In the genomic region with DNA sequence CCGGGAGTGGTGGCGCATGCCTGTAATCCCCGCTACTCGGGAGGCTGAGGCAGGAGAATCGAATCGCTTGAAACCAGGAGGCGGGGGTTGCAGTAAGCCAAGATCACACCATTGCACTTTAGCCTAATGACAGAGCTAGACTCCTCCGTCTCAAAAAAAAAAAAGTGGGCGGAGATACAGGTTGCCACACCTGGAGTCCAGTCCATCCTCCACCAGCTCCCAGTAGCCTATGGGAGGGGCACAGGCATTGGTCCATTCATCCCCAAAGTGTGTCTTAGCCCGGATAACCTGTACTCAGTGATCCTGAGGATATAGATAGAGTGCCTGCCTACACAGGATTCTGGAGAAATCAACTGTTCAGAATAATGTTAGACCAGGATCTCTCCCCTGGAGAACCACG, we compare ENCODE assay signal across 27 cellular contexts. TPM values are rescaled to one million over a fixed set of nuclear protein-coding genes. Genes with fewer than 3 reads are reported as not detected.
DNase-seq lines count a peak whose midpoint lies in the region; ATAC-seq, FAIRE-seq and TF ChIP-seq lines count a peak whose summit lies in the region.
"Had no signal": no experiment of that assay in that cellular context is flagged by ENCODE, and none has a peak within 500 bp of the region (broad histone marks: within the 10 kb centered on the region; RNA-seq: fewer than 3 reads in every experiment).

No MANE protein-coding gene starts in this region.

- H3K27ac ChIP-seq in HepG2 (ENCODE audit: extremely low read length, insufficient read depth, low read length) (no peak overlapping the region), right lobe of liver (no peak overlapping the region), neuronal stem cell (replicated peaks; ENCODE audit: low read length) (no peak overlapping the region)
- H3K27ac ChIP-seq: BLaER1 treated with 17β-estradiol and CSF1 and Interleukin-3, amounts not matched to agents 10 nM and 100 nM; HL-60 had no signal

- no peak for FAIRE-seq in HepG2 (lab: Jason Lieb, UNC)
- FAIRE-seq: GM12878 had no signal

- peaks cover 8% of the 10 kb centered on the region for H3K36me3 Mint-ChIP-seq in dendritic cell treated with granulocyte-macrophage colony-stimulating factor and Interleukin-4, amounts not matched to agents 40 ng/mL and 50 ng/mL, for 4 days (ENCODE audit: low read depth)
- peaks cover 6 to 7% of the 10 kb centered on the region in 2 donors for H3K36me3 Mint-ChIP-seq in activated naive CD4-positive, alpha-beta T cell treated with anti-CD3 and anti-CD28 coated beads, Interleukin-2, amount 50 U/mL, for 72 hours
- no peaks in the 10 kb centered on the region for H3K36me3 Mint-ChIP-seq in WTC11

- H3K4me2 ChIP-seq in HepG2 (ENCODE audit: low read depth, low read length) (no peak overlapping the region), neuronal stem cell (ENCODE audit: insufficient read depth, low read length, poor library complexity, severe bottlenecking) (no peak overlapping the region)
- H3K4me2 ChIP-seq: BLaER1 treated with 17β-estradiol and CSF1 and Interleukin-3, amounts not matched to agents 10 nM and 100 nM had no signal

- H3K79me1 ChIP-seq in neuronal stem cell (ENCODE audit: low read depth, low read length) = peaks cover 4% of the 10 kb centered on the region

- no peak overlapping the region for H3K18ac ChIP-seq in neuronal stem cell (ENCODE audit: low read length)

- H4K91ac ChIP-seq in neuronal stem cell (ENCODE audit: low read depth, low read length, poor library complexity) = no peak overlapping the region

- H3K9ac ChIP-seq in HepG2 (ENCODE audit: insufficient read depth, low read depth, low read length) = no peak overlapping the region
- H3K9ac ChIP-seq in neuronal stem cell (ENCODE audit: low read depth, low read length, poor library complexity) = no peak overlapping the region
- H3K9ac ChIP-seq: BLaER1 treated with 17β-estradiol and CSF1 and Interleukin-3, amounts not matched to agents 10 nM and 100 nM had no signal

- peaks cover 9% of the 10 kb centered on the region for H3K79me2 ChIP-seq in HepG2 (ENCODE audit: insufficient read depth, low read length)

- H2BK5ac ChIP-seq in neuronal stem cell (ENCODE audit: low read length) = no peak overlapping the region

- H2BK120ac ChIP-seq in neuronal stem cell (ENCODE audit: low read depth, low read length) = no peak overlapping the region

- ATAC-seq in HepG2 (no peak), right lobe of liver (no peak), WTC11 (no peak)
- ATAC-seq in activated naive CD4-positive, alpha-beta T cell treated with anti-CD3 and anti-CD28 coated beads, Interleukin-2, amount 50 U/mL, for 72 hours = no peak
- ATAC-seq: GM12878 had no signal

- peaks cover 47% of the 10 kb centered on the region for H3K4me1 ChIP-seq in HepG2 (ENCODE audit: insufficient read depth, low read length)
- peaks cover 0 to 6% (median 0%) of the 10 kb centered on the region in 4 donors for H3K4me1 ChIP-seq in right lobe of liver
- peaks cover under 1% of the 10 kb centered on the region in 2 donors for H3K4me1 ChIP-seq in neuronal stem cell (ENCODE audit: control insufficient read depth in 2 of 2, insufficient read depth in 1 of 2, low read depth in 1 of 2, low read length in 2 of 2)

- H3K14ac ChIP-seq in neuronal stem cell (ENCODE audit: low read length) = no peak overlapping the region

- H4K8ac ChIP-seq in neuronal stem cell (ENCODE audit: low read depth, low read length) = no peak overlapping the region

- BruUV-seq in HepG2 (replicated peaks; lab: Mats Ljungman, UMichigan) = no TSS peak

- H3K4me1 Mint-ChIP-seq in dendritic cell treated with granulocyte-macrophage colony-stimulating factor and Interleukin-4, amounts not matched to agents 40 ng/mL and 50 ng/mL, for 4 days (ENCODE audit: low read depth) = peaks cover 36% of the 10 kb centered on the region
- 0 out of 2 replicates have a peak, but pooled peaks cover under 1% of the 10 kb centered on the region for H3K4me1 Mint-ChIP-seq in WTC11

- H2BK15ac ChIP-seq in neuronal stem cell (ENCODE audit: low read length) = no peak overlapping the region

- WGBS in HepG2 (ENCODE audit: low lambda C conversion rate) = 65% methylated on average over 11 of the region's 11 CpGs
- WGBS in right lobe of liver (ENCODE audit: insufficient coverage, low coverage, low lambda C conversion rate, missing lambda C conversion rate) = 69% methylated on average over 6 of the region's 11 CpGs
- no CpG with 5 or more reads among the region's 11 CpGs for WGBS in neuronal stem cell (ENCODE audit: extremely low coverage in 2 of 2, insufficient read length in 2 of 2, insufficient replicate concordance in 1 of 2), 2 donors

- H3K4ac ChIP-seq in neuronal stem cell (ENCODE audit: low read length) = no peak overlapping the region

- H2AFZ ChIP-seq in HepG2 (ENCODE audit: low read length) (no peak overlapping the region), neuronal stem cell (ENCODE audit: low read length) (no peak overlapping the region)

- TF ChIP-seq POLR2A in HepG2 (IDR thresholded peaks at IDR 0.05; ENCODE audit: insufficient read depth in 1 of 2, low read depth in 2 of 2, low read length in 2 of 2) (no peak), right lobe of liver (IDR thresholded peaks at IDR 0.05) (no peak)

- TF ChIP-seq CTCF in HepG2 (CRISPR knock-in tag; IDR thresholded peaks at IDR 0.05) = no peak
- no peak for TF ChIP-seq CTCF in right lobe of liver (IDR thresholded peaks at IDR 0.05)
- no peak for TF ChIP-seq CTCF in WTC11 (IDR thresholded peaks at IDR 0.05)

- H3K27me3 Mint-ChIP-seq in dendritic cell treated with granulocyte-macrophage colony-stimulating factor and Interleukin-4, amounts not matched to agents 40 ng/mL and 50 ng/mL, for 4 days = no peaks in the 10 kb centered on the region
- H3K27me3 Mint-ChIP-seq in WTC11 (ENCODE audit: low read depth) = no peaks in the 10 kb centered on the region
- H3K27me3 Mint-ChIP-seq: CD4-positive, alpha-beta T cell had no signal

- no peak overlapping the region for H2BK12ac ChIP-seq in neuronal stem cell (ENCODE audit: low read length)

- no peak overlapping the region for H3K4me3 Mint-ChIP-seq in dendritic cell treated with granulocyte-macrophage colony-stimulating factor and Interleukin-4, amounts not matched to agents 40 ng/mL and 50 ng/mL, for 4 days
- no peak overlapping the region for H3K4me3 Mint-ChIP-seq in WTC11
- H3K4me3 Mint-ChIP-seq: CD4-positive, alpha-beta T cell had no signal

- DNase-seq in HepG2 (ENCODE audit: low spot score) (no peak), right lobe of liver (no peak), neuronal stem cell (ENCODE audit: low spot score) (no peak), WTC11 (ENCODE audit: low spot score) (no peak), NCI-H69 (lab: John Stamatoyannopoulos, UW) (no peak)
- no peak for DNase-seq in activated CD4-positive, CD25-positive, alpha-beta regulatory T cell (lab: John Stamatoyannopoulos, UW)
- no peak for DNase-seq in activated naive CD4-positive, alpha-beta T cell treated with anti-CD3 and anti-CD28 coated beads, Interleukin-2, amount 50 U/mL, for 72 hours (ENCODE audit: low spot score in 2 of 2)
- DNase-seq: 8988T; AML-193; CD4-positive, alpha-beta T cell; COR-L47; DMS 273 treated with DMSO at 0.1 percent for 48 hours; DMS79; EL; GDM1; GOT3; KG1; MG63; NCI-H2029 treated with DMSO at 0.1 percent for 48 hours; NCI-H446 treated with DMSO at 0.1 percent for 48 hours; NCI-H526; RPMI8226; SHP77 treated with DMSO at 0.1 percent for 48 hours had no signal

- CTCF ChIA-PET in HepG2 (lab: Yijun Ruan, JAX; ENCODE audit: low intra/inter-chr PET ratio, low total read pairs) (no interaction called here), WTC11 (lab: Charles Lee) (interaction anchor here (0.5 to 1.3 kb wide), 2 partner anchors 39 to 141 kb away, joined by 3 to 4 read pairs; no protein-coding TSS in a partner anchor)

- H3K36me3 ChIP-seq in HepG2 (replicated peaks in 1 of 2; ENCODE audit: control insufficient read depth in 1 of 2, insufficient read depth in 2 of 2, low read length in 2 of 2) (no peaks in the 10 kb centered on the region), right lobe of liver (no peaks in the 10 kb centered on the region), neuronal stem cell (replicated peaks in 1 of 2; ENCODE audit: control insufficient read depth in 2 of 2, insufficient read depth in 2 of 2, low read length in 2 of 2) (no peaks in the 10 kb centered on the region)
- H3K36me3 ChIP-seq: BLaER1 treated with 17β-estradiol and CSF1 and Interleukin-3, amounts not matched to agents 10 nM and 100 nM; MG63 had no signal

- H3K4me3 ChIP-seq in HepG2 (replicated peaks in 1 of 3; ENCODE audit: insufficient read depth in 1 of 3, low read depth in 2 of 3, low read length in 3 of 3) (no peak overlapping the region), right lobe of liver (no peak overlapping the region), neuronal stem cell (ENCODE audit: low read length in 2 of 2) (no peak overlapping the region)
- H3K4me3 ChIP-seq: BLaER1 treated with 17β-estradiol and CSF1 and Interleukin-3, amounts not matched to agents 10 nM and 100 nM; GM12878; MG63 had no signal

- no peaks in the 10 kb centered on the region for H4K20me1 ChIP-seq in HepG2 (ENCODE audit: insufficient read depth, low read length)

- H3K9me3 ChIP-seq in HepG2 (ENCODE audit: low read length) (no peaks in the 10 kb centered on the region), right lobe of liver (no peaks in the 10 kb centered on the region), neuronal stem cell (replicated peaks in 1 of 2; ENCODE audit: control insufficient read depth in 2 of 2, insufficient read depth in 1 of 2, low read depth in 1 of 2, low read length in 2 of 2) (no peaks in the 10 kb centered on the region)
- H3K9me3 ChIP-seq: BLaER1 treated with 17β-estradiol and CSF1 and Interleukin-3, amounts not matched to agents 10 nM and 100 nM; MG63 had no signal

- intact Hi-C loops in HepG2 (cut with micrococcal nuclease; ENCODE audit: unreplicated experiment) = no loop called here
- intact Hi-C loops in right lobe of liver (cut with DNase I) = loop anchor here in 1 of 2 donors (5.0 kb wide), 1 partner anchor 112 kb away; no protein-coding TSS in a partner anchor
- intact Hi-C loops in dendritic cell treated with granulocyte-macrophage colony-stimulating factor and Interleukin-4, amounts not matched to agents 40 ng/mL and 50 ng/mL, for 4 days (cut with micrococcal nuclease) = no loop called here

- TF ChIP-seq RAD21 in HepG2 (CRISPR knock-in tag; IDR thresholded peaks at IDR 0.05) = no peak

- H3K23ac ChIP-seq in neuronal stem cell (ENCODE audit: low read depth, low read length, poor library complexity) = no peak overlapping the region

- no peak for TF ChIP-seq EP300 in HepG2 (IDR thresholded peaks at IDR 0.05; ENCODE audit: low read depth in 2 of 2, low read length in 2 of 2)
- no peak for TF ChIP-seq EP300 in HepG2 (CRISPR knock-in tag; IDR thresholded peaks at IDR 0.05; ENCODE audit: borderline replicate concordance)

- peak overlapping the region; percentile 93 for H2AK5ac ChIP-seq in neuronal stem cell (ENCODE audit: low read depth, low read length)

- POLR2A ChIA-PET in HepG2 (lab: Yijun Ruan, JAX) (no interaction called here), WTC11 (lab: Charles Lee) (no interaction called here)

- H3K27ac Mint-ChIP-seq in dendritic cell treated with granulocyte-macrophage colony-stimulating factor and Interleukin-4, amounts not matched to agents 40 ng/mL and 50 ng/mL, for 4 days = peak overlapping the region; percentile 32
- no peak overlapping the region for H3K27ac Mint-ChIP-seq in activated naive CD4-positive, alpha-beta T cell treated with anti-CD3 and anti-CD28 coated beads, Interleukin-2, amount 50 U/mL, for 72 hours
- H3K27ac Mint-ChIP-seq in WTC11 = no peak overlapping the region
- H3K27ac Mint-ChIP-seq: CD4-positive, alpha-beta T cell had no signal

- no peaks in the 10 kb centered on the region for H3K9me3 Mint-ChIP-seq in dendritic cell treated with granulocyte-macrophage colony-stimulating factor and Interleukin-4, amounts not matched to agents 40 ng/mL and 50 ng/mL, for 4 days
- no peaks in the 10 kb centered on the region for H3K9me3 Mint-ChIP-seq in activated naive CD4-positive, alpha-beta T cell treated with anti-CD3 and anti-CD28 coated beads, Interleukin-2, amount 50 U/mL, for 72 hours
- H3K9me3 Mint-ChIP-seq in WTC11 = no peaks in the 10 kb centered on the region
- H3K9me3 Mint-ChIP-seq: CD4-positive, alpha-beta T cell had no signal

- in situ Hi-C loops in HepG2 (cut with HindIII; ENCODE audit: extremely low pct_ligation_motif_present, low pct_unique_long_range_greater_than_20kb) = no loop called here

- H3K27me3 ChIP-seq in HepG2 (ENCODE audit: control insufficient read depth in 1 of 2, insufficient read depth in 2 of 2, low read length in 2 of 2) = no peaks in the 10 kb centered on the region; a peak in 1 of 5 replicates
- H3K27me3 ChIP-seq in right lobe of liver = no peaks in the 10 kb centered on the region
- no peaks in the 10 kb centered on the region for H3K27me3 ChIP-seq in neuronal stem cell (ENCODE audit: control insufficient read depth in 3 of 3, insufficient read depth in 3 of 3, low read depth in 1 of 3, low read length in 3 of 3)
- H3K27me3 ChIP-seq: BLaER1 treated with 17β-estradiol and CSF1 and Interleukin-3, amounts not matched to agents 10 nM and 100 nM; MG63 had no signal

RNA-seq across cellular contexts. Expression of a gene that starts 3.3 kb away (rescaled TPM):
- total RNA-seq in HepG2 (2016; rRNA removed; fragmentation: Illumina TruSeq; extraction: Trizol) = 7.5 and 9.7 TPM in 2 replicates
- total RNA-seq in HepG2 (2016; cell fraction: cytosol; rRNA removed; fragmentation: Illumina TruSeq; extraction: Trizol; ENCODE audit: low read depth) = 20.6 and 20.7 TPM in 2 replicates
- total RNA-seq in HepG2 (2016; cell fraction: insoluble cytoplasmic fraction; rRNA removed; fragmentation: Illumina TruSeq; extraction: Trizol) = 6.4 and 8.2 TPM in 2 replicates
- 12.0 and 15.8 TPM in 2 replicates for total RNA-seq in HepG2 (2016; cell fraction: membrane; rRNA removed; fragmentation: Illumina TruSeq; extraction: Trizol)
- total RNA-seq in HepG2 (2016; cell fraction: nucleus; rRNA removed; fragmentation: Illumina TruSeq; extraction: Trizol) = 12.3 and 14.9 TPM in 2 replicates
- 14.6 and 17.9 TPM in 2 replicates for polyA plus RNA-seq in HepG2 (2011; rRNA removed)
- 6.1 and 9.5 TPM in 2 replicates for polyA plus RNA-seq in HepG2 (2011; cell fraction: cytosol; rRNA removed)
- 138 and 210 TPM in 2 replicates for polyA plus RNA-seq in HepG2 (2011; cell fraction: nucleus; rRNA removed)
- 22.3 and 23.3 TPM in 2 replicates for polyA plus RNA-seq in HepG2 (2012)
- 2.5 and 3.3 TPM in 2 replicates for polyA plus RNA-seq in HepG2 (2016; cell fraction: cytosol; fragmentation: Illumina TruSeq; extraction: Trizol; ENCODE audit: low read depth)
- polyA plus RNA-seq in HepG2 (2016; cell fraction: insoluble cytoplasmic fraction; fragmentation: Illumina TruSeq; extraction: Trizol; ENCODE audit: low read depth) = 10.5 and 15.3 TPM in 2 replicates
- polyA plus RNA-seq in HepG2 (2016; cell fraction: membrane; fragmentation: Illumina TruSeq; extraction: Trizol; ENCODE audit: low read depth) = 7.1 TPM in 2 replicates
- 76.0 and 84.3 TPM in 2 replicates for polyA plus RNA-seq in HepG2 (2016; cell fraction: nucleus; fragmentation: Illumina TruSeq; extraction: Trizol; ENCODE audit: insufficient read depth, low read depth)
- 36.8 and 45.6 TPM in 2 replicates for polyA minus RNA-seq in HepG2 (2011; rRNA and poly(A)+ RNA removed; ENCODE audit: low replicate concordance)
- 21.6 and 26.0 TPM in 2 replicates for polyA minus RNA-seq in HepG2 (2011; cell fraction: cytosol; rRNA and poly(A)+ RNA removed)
- 30.1 and 31.9 TPM in 2 replicates for polyA minus RNA-seq in HepG2 (2011; cell fraction: nucleus; rRNA and poly(A)+ RNA removed)
- total RNA-seq in right lobe of liver = 10 to 100 TPM; 10.3 to 23.5 (median 14.9) TPM
- 38.2 TPM for polyA plus RNA-seq in neuronal stem cell (2013, experiment 1 of 2)
- polyA plus RNA-seq in neuronal stem cell (2013, experiment 2 of 2) = 38.1 TPM
- 100 to 1,000 TPM in 1 of 2 donors, 10 to 100 TPM in 1; 64.2 to 154 TPM for total RNA-seq in activated naive CD4-positive, alpha-beta T cell treated with anti-CD3 and anti-CD28 coated beads, Interleukin-2, amount 50 U/mL, for 72 hours
- 99.2 to 111 TPM (median 103 TPM) in 3 replicates for total RNA-seq in WTC11 (2021)

RNA-seq across cellular contexts. Expression of a gene that starts 9.0 kb away (rescaled TPM):
- total RNA-seq in HepG2 (2016; rRNA removed; fragmentation: Illumina TruSeq; extraction: Trizol) (73.5 and 82.6 TPM in 2 replicates), right lobe of liver (10 to 100 TPM; 55.5 to 99.0 (median 65.5) TPM), WTC11 (2021) (160 to 190 TPM (median 163 TPM) in 3 replicates)
- total RNA-seq in HepG2 (2016; cell fraction: cytosol; rRNA removed; fragmentation: Illumina TruSeq; extraction: Trizol; ENCODE audit: low read depth) = 30.1 and 33.5 TPM in 2 replicates
- 55.4 and 84.4 TPM in 2 replicates for total RNA-seq in HepG2 (2016; cell fraction: insoluble cytoplasmic fraction; rRNA removed; fragmentation: Illumina TruSeq; extraction: Trizol)
- 61.4 and 65.9 TPM in 2 replicates for total RNA-seq in HepG2 (2016; cell fraction: membrane; rRNA removed; fragmentation: Illumina TruSeq; extraction: Trizol)
- 44.7 and 54.3 TPM in 2 replicates for total RNA-seq in HepG2 (2016; cell fraction: nucleus; rRNA removed; fragmentation: Illumina TruSeq; extraction: Trizol)
- polyA plus RNA-seq in HepG2 (2011; rRNA removed) = 68.0 and 78.6 TPM in 2 replicates
- polyA plus RNA-seq in HepG2 (2011; cell fraction: cytosol; rRNA removed) = 50.1 and 66.2 TPM in 2 replicates
- polyA plus RNA-seq in HepG2 (2011; cell fraction: nucleus; rRNA removed) = 236 and 270 TPM in 2 replicates
- polyA plus RNA-seq in HepG2 (2012) = 61.5 and 82.7 TPM in 2 replicates
- polyA plus RNA-seq in HepG2 (2016; cell fraction: cytosol; fragmentation: Illumina TruSeq; extraction: Trizol; ENCODE audit: low read depth) = 11.6 and 13.9 TPM in 2 replicates
- polyA plus RNA-seq in HepG2 (2016; cell fraction: insoluble cytoplasmic fraction; fragmentation: Illumina TruSeq; extraction: Trizol; ENCODE audit: low read depth) = 71.2 and 87.4 TPM in 2 replicates
- 38.5 and 41.5 TPM in 2 replicates for polyA plus RNA-seq in HepG2 (2016; cell fraction: membrane; fragmentation: Illumina TruSeq; extraction: Trizol; ENCODE audit: low read depth)
- polyA plus RNA-seq in HepG2 (2016; cell fraction: nucleus; fragmentation: Illumina TruSeq; extraction: Trizol; ENCODE audit: insufficient read depth, low read depth) = 139 and 143 TPM in 2 replicates
- polyA minus RNA-seq in HepG2 (2011; rRNA and poly(A)+ RNA removed; ENCODE audit: low replicate concordance) = 72.3 and 142 TPM in 2 replicates
- polyA minus RNA-seq in HepG2 (2011; cell fraction: cytosol; rRNA and poly(A)+ RNA removed) = 54.0 and 70.6 TPM in 2 replicates
- polyA minus RNA-seq in HepG2 (2011; cell fraction: nucleus; rRNA and poly(A)+ RNA removed) = 44.3 and 51.8 TPM in 2 replicates
- polyA plus RNA-seq in neuronal stem cell (2013, experiment 1 of 2) = 60.6 TPM
- polyA plus RNA-seq in neuronal stem cell (2013, experiment 2 of 2) = 60.3 TPM
- total RNA-seq in activated naive CD4-positive, alpha-beta T cell treated with anti-CD3 and anti-CD28 coated beads, Interleukin-2, amount 50 U/mL, for 72 hours = 10 to 100 TPM; 83.5 to 91.7 TPM
